21 cellular contexts compared by ENCODE assay signal in the genomic region with DNA sequence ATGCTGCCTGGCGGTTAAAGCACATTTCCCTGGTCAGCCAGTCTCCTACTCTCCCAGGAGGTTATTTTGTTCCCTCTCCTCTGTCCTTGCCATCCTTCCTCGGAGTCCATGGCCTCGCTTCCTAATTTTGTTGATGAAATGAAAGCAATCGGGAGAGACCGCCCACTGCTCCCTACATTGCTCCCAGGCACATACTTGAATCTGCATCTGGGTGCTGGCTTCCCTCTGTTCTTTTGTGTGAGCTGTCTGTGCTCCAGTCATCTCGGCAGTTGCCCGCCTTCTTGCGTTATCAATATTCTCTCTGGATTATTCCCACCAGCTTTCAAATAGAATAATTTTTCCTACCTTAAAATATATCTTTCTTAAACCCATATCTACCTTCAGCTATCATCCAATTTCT. TPM values are rescaled to one million over a fixed set of nuclear protein-coding genes. Genes with fewer than 3 reads are reported as not detected.
DNase-seq lines count a peak whose midpoint lies in the region; ATAC-seq and TF ChIP-seq lines count a peak whose summit lies in the region.
"Had no signal": no experiment of that assay in that cellular context is flagged by ENCODE, and none has a peak within 500 bp of the region (broad histone marks: within the 10 kb centered on the region; RNA-seq: fewer than 3 reads in every experiment).

No MANE protein-coding gene starts in this region.

- no peak overlapping the region for H3K27ac ChIP-seq in breast epithelium

- no peaks in the 10 kb centered on the region for H3K36me3 Mint-ChIP-seq in MCF 10A (ENCODE audit: insufficient read depth, unreplicated experiment)
- H3K36me3 Mint-ChIP-seq in WTC11: no peaks in the 10 kb centered on the region
- no peaks in the 10 kb centered on the region for H3K36me3 Mint-ChIP-seq in activated CD4-positive, alpha-beta memory T cell treated with anti-CD3 and anti-CD28 coated beads for 36 hours
- H3K36me3 Mint-ChIP-seq: CD8-positive, alpha-beta T cell had no signal

- no peaks in the 10 kb centered on the region for H3K36me3 ChIP-seq in breast epithelium

- H3K4me1 Mint-ChIP-seq in MCF 10A (ENCODE audit: insufficient read depth, unreplicated experiment): peaks cover 10% of the 10 kb centered on the region
- H3K4me1 Mint-ChIP-seq in WTC11: peaks cover 12% of the 10 kb centered on the region
- peaks cover 1% of the 10 kb centered on the region for H3K4me1 Mint-ChIP-seq in activated CD4-positive, alpha-beta memory T cell treated with anti-CD3 and anti-CD28 coated beads for 36 hours (ENCODE audit: low read depth)

- H3K27me3 Mint-ChIP-seq in MCF 10A (ENCODE audit: insufficient read depth, unreplicated experiment): peaks cover 13% of the 10 kb centered on the region
- H3K27me3 Mint-ChIP-seq in WTC11 (ENCODE audit: low read depth): peaks cover 3% of the 10 kb centered on the region; the same call in 1 of the 2 replicates
- H3K27me3 Mint-ChIP-seq in activated CD4-positive, alpha-beta memory T cell treated with anti-CD3 and anti-CD28 coated beads for 36 hours: peaks cover 8% of the 10 kb centered on the region

- H3K9me3 ChIP-seq in breast epithelium: no peaks in the 10 kb centered on the region

- peak overlapping the region in 2 of 3 donors; percentile 20 to 33 for H3K4me3 ChIP-seq in breast epithelium
- H3K4me3 ChIP-seq: GM12878 had no signal

- H3K4me1 ChIP-seq in breast epithelium: no peaks in the 10 kb centered on the region

- no peak for TF ChIP-seq POLR2A in breast epithelium (IDR thresholded peaks at IDR 0.05)

- BruUV-seq in MCF 10A (replicated peaks; lab: Mats Ljungman, UMichigan): no TSS peak

- H3K27me3 ChIP-seq in breast epithelium: no peaks in the 10 kb centered on the region

- no peak for DNase-seq in breast epithelium (ENCODE audit: low spot score in 2 of 2)
- DNase-seq in MCF 10A (ENCODE audit: unreplicated experiment): no peak
- no peak for DNase-seq in WTC11 (ENCODE audit: low spot score)
- peak; percentile 61 for DNase-seq in islet precursor cell
- no peak for DNase-seq in activated CD4-positive, alpha-beta memory T cell treated with anti-CD3 and anti-CD28 coated beads for 36 hours
- DNase-seq: 8988T; AML-193; C1 segment of cervical spinal cord; CD8-positive, alpha-beta T cell; DMS53; GOT3; Karpas-422; NCI-H1417 treated with DMSO at 0.1 percent for 48 hours; NCI-H187; NCI-H446 treated with DMSO at 0.1 percent for 48 hours; NCI-H526 treated with DMSO at 0.1 percent for 48 hours; Right ventricle myocardium superior had no signal

- CTCF ChIA-PET in MCF 10A (lab: Yijun Ruan, JAX): interaction anchor here (1.1 to 1.2 kb wide), 2 partner anchors 37 to 623 kb away, joined by 3 to 4 read pairs; no protein-coding TSS in a partner anchor
- CTCF ChIA-PET in WTC11 (lab: Charles Lee): no interaction called here
- CTCF ChIA-PET in activated CD4-positive, alpha-beta memory T cell treated with anti-CD3 and anti-CD28 coated beads for 36 hours (lab: Charles Lee): no interaction called here

- no peak for TF ChIP-seq CTCF in breast epithelium (IDR thresholded peaks at IDR 0.05)
- no peak for TF ChIP-seq CTCF in MCF 10A (IDR thresholded peaks at IDR 0.05; ENCODE audit: unreplicated experiment)
- TF ChIP-seq CTCF in WTC11 (IDR thresholded peaks at IDR 0.05): no peak

- H3K4me3 Mint-ChIP-seq in MCF 10A (ENCODE audit: unreplicated experiment) (no peak overlapping the region), WTC11 (no peak overlapping the region)
- H3K4me3 Mint-ChIP-seq in activated CD4-positive, alpha-beta memory T cell treated with anti-CD3 and anti-CD28 coated beads for 36 hours: no peak overlapping the region
- H3K4me3 Mint-ChIP-seq: CD8-positive, alpha-beta T cell had no signal

- intact Hi-C loops in breast epithelium (cut with DNase I; ENCODE audit: low total_unique reads): no loop called here
- intact Hi-C loops in MCF 10A (cut with micrococcal nuclease): no loop called here
- intact Hi-C loops in activated CD4-positive, alpha-beta memory T cell treated with anti-CD3 and anti-CD28 coated beads for 36 hours (cut with micrococcal nuclease): no loop called here

- H3K27ac Mint-ChIP-seq in MCF 10A (ENCODE audit: low read depth, unreplicated experiment) (no peak overlapping the region), WTC11 (peak overlapping the region; percentile 31; the same call in 1 of the 2 replicates)
- no peak overlapping the region for H3K27ac Mint-ChIP-seq in activated CD4-positive, alpha-beta memory T cell treated with anti-CD3 and anti-CD28 coated beads for 36 hours
- H3K27ac Mint-ChIP-seq: CD8-positive, alpha-beta T cell had no signal

- POLR2A ChIA-PET in MCF 10A (lab: Yijun Ruan, JAX) (no interaction called here), WTC11 (lab: Charles Lee) (no interaction called here)
- POLR2A ChIA-PET in activated CD4-positive, alpha-beta memory T cell treated with anti-CD3 and anti-CD28 coated beads for 36 hours (lab: Charles Lee): no interaction called here

- ATAC-seq in WTC11: peak; percentile 47
- ATAC-seq in HG03520 (IDR thresholded peaks at IDR 0.05; ENCODE audit: unreplicated experiment): no peak
- ATAC-seq in GM18519 (IDR thresholded peaks at IDR 0.05; ENCODE audit: low FRiP score, unreplicated experiment): no peak
- ATAC-seq: CD8-positive, alpha-beta T cell; GM12878 had no signal

- H3K9me3 Mint-ChIP-seq in MCF 10A (ENCODE audit: unreplicated experiment): no peaks in the 10 kb centered on the region
- H3K9me3 Mint-ChIP-seq in WTC11: no peaks in the 10 kb centered on the region
- no peaks in the 10 kb centered on the region for H3K9me3 Mint-ChIP-seq in activated CD4-positive, alpha-beta memory T cell treated with anti-CD3 and anti-CD28 coated beads for 36 hours
- H3K9me3 Mint-ChIP-seq: CD8-positive, alpha-beta T cell had no signal

TF ChIP-seq in WTC11, 78 proteins besides CTCF, POLR2A, EP300 and RAD21 (continues in another document):
- TF ChIP-seq KAT7 (CRISPR knock-in tag; IDR thresholded peaks at IDR 0.05; ENCODE audit: borderline replicate concordance): no peak
- TF ChIP-seq, protein P1, sequence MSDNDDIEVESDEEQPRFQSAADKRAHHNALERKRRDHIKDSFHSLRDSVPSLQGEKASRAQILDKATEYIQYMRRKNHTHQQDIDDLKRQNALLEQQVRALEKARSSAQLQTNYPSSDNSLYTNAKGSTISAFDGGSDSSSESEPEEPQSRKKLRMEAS (CRISPR knock-in tag; IDR thresholded peaks at IDR 0.05): no peak
- TF ChIP-seq E2F4 (CRISPR knock-in tag; IDR thresholded peaks at IDR 0.05; ENCODE audit: borderline replicate concordance, low read depth): no peak
- TF ChIP-seq NFYB (CRISPR knock-in tag; conservative IDR thresholded peaks at IDR 0.05; ENCODE audit: low read depth): no peak
- no peak for TF ChIP-seq FOXP4 (CRISPR knock-in tag; IDR thresholded peaks at IDR 0.05)

RNA-seq across cellular contexts. Expression of gene KRT23, which starts 11.1 kb away (rescaled TPM):
- 10 to 100 TPM in 2 of 3 donors, not detected in 1; 37.7 to 57.5 TPM for total RNA-seq in breast epithelium
- not detected in 2 replicates for total RNA-seq in MCF 10A (2022)
- total RNA-seq in WTC11 (2021): not detected in 3 replicates
- not detected for total RNA-seq in activated CD4-positive, alpha-beta memory T cell treated with anti-CD3 and anti-CD28 coated beads for 36 hours
- total RNA-seq: CD8-positive, alpha-beta T cell; GM12878; M059J; Right ventricle myocardium superior had no signal

RNA-seq across cellular contexts. Expression of gene KRT39, which starts 40.4 kb away (rescaled TPM):
- not detected for total RNA-seq in breast epithelium
- not detected in 2 replicates for total RNA-seq in MCF 10A (2022)
- not detected in 3 replicates for total RNA-seq in WTC11 (2021)
- total RNA-seq in activated CD4-positive, alpha-beta memory T cell treated with anti-CD3 and anti-CD28 coated beads for 36 hours: not detected
- total RNA-seq: CD8-positive, alpha-beta T cell; GM12878; M059J; Right ventricle myocardium superior had no signal

RNA-seq across cellular contexts. Expression of gene KRT20, which starts 41.3 kb away (rescaled TPM):
- total RNA-seq in breast epithelium: 1 to 10 TPM in 1 of 3 donors, not detected in 2; 6.6 TPM
- total RNA-seq in MCF 10A (2022): not detected in 2 replicates
- total RNA-seq in WTC11 (2021): 0.21 to 0.42 TPM (median 0.30 TPM) in 3 replicates
- not detected for total RNA-seq in activated CD4-positive, alpha-beta memory T cell treated with anti-CD3 and anti-CD28 coated beads for 36 hours
- total RNA-seq: CD8-positive, alpha-beta T cell; M059J; Right ventricle myocardium superior had no signal

RNA-seq across cellular contexts. Expression of gene KRT40, which starts 57.8 kb away (rescaled TPM):
- total RNA-seq in breast epithelium: under 1 TPM in 1 of 3 donors, not detected in 2; 0.29 TPM
- not detected in 2 replicates for total RNA-seq in MCF 10A (2022)
- total RNA-seq in WTC11 (2021): not detected in 3 replicates
- total RNA-seq in activated CD4-positive, alpha-beta memory T cell treated with anti-CD3 and anti-CD28 coated beads for 36 hours: not detected
- total RNA-seq: CD8-positive, alpha-beta T cell; GM12878; M059J; Right ventricle myocardium superior had no signal

RNA-seq across cellular contexts. Expression of gene KRT12, which starts 59.3 kb away (rescaled TPM):
- not detected for total RNA-seq in breast epithelium
- not detected in 2 replicates for total RNA-seq in MCF 10A (2022)
- total RNA-seq in WTC11 (2021): not detected in 3 replicates
- total RNA-seq in activated CD4-positive, alpha-beta memory T cell treated with anti-CD3 and anti-CD28 coated beads for 36 hours: not detected
- total RNA-seq: CD8-positive, alpha-beta T cell; GM12878; M059J; Right ventricle myocardium superior had no signal
